ENCODE assay signal across 14 cellular contexts in genomic region chr2:231668981-231669380, GRCh38.
"Had no signal": no experiment of that assay in that cellular context is flagged by ENCODE, and none has a peak within 500 bp of the region (broad histone marks: within the 10 kb centered on the region; RNA-seq: fewer than 3 reads in every experiment).

No MANE protein-coding gene starts in this region.

- H3K27me3 ChIP-seq: brain microvascular endothelial cell, right atrium auricular region, testis had no signal

- H3K4me3 Mint-ChIP-seq: activated CD4-positive, alpha-beta T cell treated with anti-CD3 and anti-CD28 coated beads, Interleukin-2, amount 10 ng/mL, durations not matched to agents 7 days and 5 days; natural killer cell; stimulated activated naive CD8-positive, alpha-beta T cell treated with anti-CD3 and anti-CD28 coated beads, Interleukin-15, Interleukin-2, amounts not matched to agents 100 ng/mL and 50 ng/mL, for 24 hours had no signal

- H3K27ac Mint-ChIP-seq: natural killer cell had no signal

- H3K4me3 ChIP-seq: left ventricle myocardium inferior, right atrium auricular region, skin epidermis, testis had no signal

- H3K9me3 ChIP-seq: left ventricle myocardium inferior, right atrium auricular region, testis had no signal

- H3K27me3 Mint-ChIP-seq: activated CD4-positive, alpha-beta T cell treated with anti-CD3 and anti-CD28 coated beads, Interleukin-2, amount 10 ng/mL, durations not matched to agents 7 days and 5 days; stimulated activated naive CD8-positive, alpha-beta T cell treated with anti-CD3 and anti-CD28 coated beads, Interleukin-15, Interleukin-2, amounts not matched to agents 100 ng/mL and 50 ng/mL, for 24 hours had no signal

- H3K9me3 Mint-ChIP-seq: activated CD4-positive, alpha-beta T cell treated with anti-CD3 and anti-CD28 coated beads, Interleukin-2, amount 10 ng/mL, durations not matched to agents 7 days and 5 days; natural killer cell; stimulated activated naive CD8-positive, alpha-beta T cell treated with anti-CD3 and anti-CD28 coated beads, Interleukin-15, Interleukin-2, amounts not matched to agents 100 ng/mL and 50 ng/mL, for 24 hours had no signal

- H3K36me3 Mint-ChIP-seq: natural killer cell had no signal

- H3K27ac ChIP-seq: brain microvascular endothelial cell, skin epidermis, testis had no signal

- DNase-seq: activated CD4-positive, alpha-beta T cell treated with anti-CD3 and anti-CD28 coated beads, Interleukin-2, amount 10 ng/mL, durations not matched to agents 7 days and 5 days; activated naive CD4-positive, alpha-beta T cell; anterior cingulate cortex; brain microvascular endothelial cell; hippocampal formation; kidney; left ventricle myocardium inferior; natural killer cell; occipital lobe; stimulated activated CD4-positive, alpha-beta T cell treated with anti-CD3 and anti-CD28 coated beads, Interleukin-4, amount 100 ng/mL, for 24 hours; testis had no signal

- ATAC-seq: natural killer cell had no signal

- H3K36me3 ChIP-seq: brain microvascular endothelial cell, left ventricle myocardium inferior, right atrium auricular region had no signal
